Comparison of ENCODE assay signal across 12 cellular contexts in the genomic region with DNA sequence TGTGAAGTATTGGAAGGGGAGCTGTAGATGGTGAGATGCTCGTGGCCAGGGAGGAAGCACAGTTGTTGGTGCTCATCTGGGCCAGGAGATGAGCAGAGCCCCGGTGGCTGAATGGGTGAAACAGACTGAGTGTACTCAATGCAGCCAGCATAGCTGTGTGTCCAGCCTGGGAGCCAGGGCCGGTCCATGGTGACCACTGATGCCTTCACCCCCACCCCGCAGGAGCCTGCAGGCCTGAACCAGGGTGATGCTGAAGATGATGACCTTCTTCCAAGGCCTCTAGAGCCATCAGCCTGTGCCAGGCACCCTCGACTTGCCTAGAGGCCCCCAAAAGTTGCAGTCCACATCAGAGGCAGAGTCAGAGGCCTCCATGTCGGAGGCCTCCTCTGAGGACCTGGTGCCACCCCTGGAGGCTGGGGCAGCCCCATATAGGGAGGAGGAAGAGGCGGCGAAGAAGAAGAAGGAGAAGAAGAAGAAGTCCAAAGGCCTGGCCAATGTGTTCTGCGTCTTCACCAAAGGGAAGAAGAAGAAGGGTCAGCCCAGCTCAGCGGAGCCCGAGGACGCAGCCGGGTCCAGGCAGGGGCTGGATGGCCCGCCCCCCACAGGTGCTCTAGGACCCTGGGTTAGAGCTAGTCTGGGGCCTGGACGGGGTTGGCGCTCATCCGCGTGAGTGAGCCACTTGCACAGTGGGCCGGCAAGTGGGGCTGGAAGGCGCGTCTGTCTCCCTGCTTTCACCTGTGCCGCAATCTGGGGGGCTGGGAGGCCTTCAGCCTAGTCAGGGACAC. TPM values are rescaled to one million over a fixed set of nuclear protein-coding genes. Genes with fewer than 3 reads are reported as not detected.
DNase-seq lines count a peak whose midpoint lies in the region; ATAC-seq and TF ChIP-seq lines count a peak whose summit lies in the region.
"Had no signal": no experiment of that assay in that cellular context is flagged by ENCODE, and none has a peak within 500 bp of the region (broad histone marks: within the 10 kb centered on the region; RNA-seq: fewer than 3 reads in every experiment).

No MANE protein-coding gene starts in this region.

- no peaks in the 10 kb centered on the region for H3K36me3 Mint-ChIP-seq in natural killer cell

- no peak overlapping the region for H3K4me3 Mint-ChIP-seq in natural killer cell

- H3K27me3 ChIP-seq in cardiac muscle cell (peaks cover 55% of the 10 kb centered on the region), neutrophil (no peaks in the 10 kb centered on the region)

- H3K27ac ChIP-seq in cardiac muscle cell (no peak overlapping the region), neutrophil (peak overlapping the region; percentile 97)
- H3K27ac ChIP-seq: Peyer's patch had no signal

- ATAC-seq in left cardiac atrium: no peak
- ATAC-seq in natural killer cell: no peak

- peaks cover 13 to 16% of the 10 kb centered on the region in 2 donors for H3K27me3 Mint-ChIP-seq in natural killer cell (ENCODE audit: low read depth in 2 of 2)

- H3K9me3 Mint-ChIP-seq in natural killer cell: no peaks in the 10 kb centered on the region

- TF ChIP-seq CTCF in cardiac muscle cell (IDR thresholded peaks at IDR 0.05; ENCODE audit: low read depth, low read length) (no peak), neutrophil (IDR thresholded peaks at IDR 0.05) (no peak), natural killer cell (IDR thresholded peaks at IDR 0.05) (no peak)

- H3K4me1 ChIP-seq in cardiac muscle cell (ENCODE audit: low read depth) (no peaks in the 10 kb centered on the region), neutrophil (ENCODE audit: control insufficient read depth in 1 of 2, insufficient read depth in 1 of 2, low read depth in 1 of 2, low read length in 1 of 2) (peaks cover 34 to 50% of the 10 kb centered on the region in 2 experiments)

- peak overlapping the region; percentile 18 for H3K4me3 ChIP-seq in cardiac muscle cell
- peak overlapping the region; percentile 97 to 98 for H3K4me3 ChIP-seq in neutrophil (ENCODE audit: low read depth in 1 of 2, low read length in 1 of 2)

- H3K36me3 ChIP-seq in cardiac muscle cell (no peaks in the 10 kb centered on the region), neutrophil (peaks cover 71% of the 10 kb centered on the region)
- H3K36me3 ChIP-seq: Peyer's patch had no signal

- peaks cover 0 to 6% of the 10 kb centered on the region in 2 donors for H3K4me1 Mint-ChIP-seq in natural killer cell

- intact Hi-C loops in cardiac septum (cut with DNase I) (no loop called here), left cardiac atrium (cut with DNase I) (no loop called here), natural killer cell (cut with micrococcal nuclease) (no loop called here), posterior vena cava (cut with DNase I) (no loop called here)

- H3K27ac Mint-ChIP-seq in natural killer cell: no peak overlapping the region

- no peaks in the 10 kb centered on the region for H3K9me3 ChIP-seq in cardiac muscle cell (ENCODE audit: low read depth)
- no peaks in the 10 kb centered on the region for H3K9me3 ChIP-seq in neutrophil
- H3K9me3 ChIP-seq: Peyer's patch had no signal

- DNase-seq in cardiac muscle cell (ENCODE audit: low read depth in 1 of 2, low spot score in 1 of 2): no peak
- no peak for DNase-seq in cardiac septum (ENCODE audit: low spot score)
- DNase-seq in left cardiac atrium: peak; percentile 37
- no peak for DNase-seq in NCI-H2029 treated with DMSO at 0.1 percent for 48 hours (lab: John Stamatoyannopoulos, UW)
- DNase-seq in natural killer cell: no peak
- no peak for DNase-seq in posterior vena cava (ENCODE audit: low spot score)
- no peak for DNase-seq in activated CD4-positive, alpha-beta T cell treated with anti-CD3 and anti-CD28 coated beads for 1 hour
- DNase-seq: activated naive CD4-positive, alpha-beta T cell treated with anti-CD3 and anti-CD28 coated beads, Interleukin-2, amount 50 U/mL, for 16 hours; GF-D8; NCI-H1436 had no signal

RNA-seq across cellular contexts. Expression of a gene that starts 3.0 kb away (rescaled TPM):
- total RNA-seq in cardiac muscle cell (0.99 and 1.2 TPM in 2 replicates), cardiac septum (31.3 TPM), left cardiac atrium (10 to 100 TPM; 60.2 to 72.0 TPM), natural killer cell (10 to 100 TPM; 14.2 to 89.8 (median 50.1) TPM), posterior vena cava (100 to 1,000 TPM in 1 of 2 donors, 10 to 100 TPM in 1; 71.4 to 112 TPM)
- 0.32 and 1.4 TPM in 2 replicates for polyA plus RNA-seq in cardiac muscle cell

RNA-seq across cellular contexts. Expression of a gene that starts 31.8 kb away (rescaled TPM):
- total RNA-seq in cardiac muscle cell (1.7 and 5.5 TPM in 2 replicates), cardiac septum (0.46 TPM), left cardiac atrium (under 1 TPM; 0.91 to 0.92 TPM), natural killer cell (not detected), posterior vena cava (1 to 10 TPM; 1.0 to 2.5 TPM)
- polyA plus RNA-seq in cardiac muscle cell: 2.7 and 6.3 TPM in 2 replicates

RNA-seq across cellular contexts. Expression of a gene that starts 42.3 kb away (rescaled TPM):
- total RNA-seq in cardiac muscle cell (not detected in 2 replicates), cardiac septum (not detected), left cardiac atrium (under 1 TPM in 1 of 2 donors, not detected in 1; 0.47 TPM), natural killer cell (not detected), posterior vena cava (not detected)
- not detected in 2 replicates for polyA plus RNA-seq in cardiac muscle cell
- total RNA-seq: Peyer's patch had no signal
